In the genomic region with DNA sequence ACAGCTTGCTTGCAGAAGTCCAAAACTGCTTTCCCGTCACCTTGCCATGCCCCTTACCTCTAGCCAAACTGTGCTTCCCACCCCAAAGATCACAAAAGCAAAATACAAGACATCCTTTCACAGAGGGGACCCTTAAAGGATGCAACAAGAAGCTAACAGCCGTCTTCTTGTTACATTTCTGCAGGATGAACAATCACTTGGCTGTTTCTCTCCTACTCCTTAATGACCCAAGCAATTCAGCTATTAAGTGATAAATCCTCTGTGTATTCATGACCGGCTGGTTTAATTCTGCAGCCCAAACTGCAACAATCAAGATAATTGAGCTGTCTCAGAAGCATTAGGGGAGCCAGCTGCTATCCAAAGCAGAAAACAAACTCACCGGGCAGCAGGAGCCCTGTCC, we compare ENCODE assay signal across 16 cellular contexts.
"Had no signal": no experiment of that assay in that cellular context is flagged by ENCODE, and none has a peak within 500 bp of the region (broad histone marks: within the 10 kb centered on the region; RNA-seq: fewer than 3 reads in every experiment).

No MANE protein-coding gene starts in this region.

- ATAC-seq: body of pancreas; left colon; stimulated activated effector memory CD8-positive, alpha-beta T cell treated with anti-CD3 and anti-CD28 coated beads, Interleukin-12 subunit alpha, Interleukin-12 subunit beta, amount 100 ng/mL, for 72 hours had no signal

- H3K36me3 ChIP-seq: colonic mucosa, tibial artery, uterus had no signal

- H3K36me3 Mint-ChIP-seq: activated naive CD8-positive, alpha-beta T cell; stimulated activated effector memory CD8-positive, alpha-beta T cell treated with anti-CD3 and anti-CD28 coated beads, Interleukin-12 subunit alpha, Interleukin-12 subunit beta, amount 100 ng/mL, for 72 hours had no signal

- H3K9me3 Mint-ChIP-seq: activated CD4-positive, alpha-beta T cell treated with anti-CD3 and anti-CD28 coated beads, Interleukin-2, amount 10 ng/mL, durations not matched to agents 24 days and 14 days; stimulated activated effector memory CD8-positive, alpha-beta T cell treated with anti-CD3 and anti-CD28 coated beads, Interleukin-12 subunit alpha, Interleukin-12 subunit beta, amount 100 ng/mL, for 72 hours had no signal

- H3K27ac Mint-ChIP-seq: activated CD4-positive, alpha-beta T cell treated with anti-CD3 and anti-CD28 coated beads, Interleukin-2, amount 10 ng/mL, durations not matched to agents 24 days and 14 days; activated naive CD8-positive, alpha-beta T cell; stimulated activated effector memory CD8-positive, alpha-beta T cell treated with anti-CD3 and anti-CD28 coated beads, Interleukin-12 subunit alpha, Interleukin-12 subunit beta, amount 100 ng/mL, for 72 hours had no signal

- H3K4me3 Mint-ChIP-seq: activated CD4-positive, alpha-beta T cell treated with anti-CD3 and anti-CD28 coated beads, Interleukin-2, amount 10 ng/mL, durations not matched to agents 24 days and 14 days; activated naive CD8-positive, alpha-beta T cell; stimulated activated effector memory CD8-positive, alpha-beta T cell treated with anti-CD3 and anti-CD28 coated beads, Interleukin-12 subunit alpha, Interleukin-12 subunit beta, amount 100 ng/mL, for 72 hours had no signal

- H3K27ac ChIP-seq: body of pancreas, colonic mucosa, tibial artery, uterus had no signal

- FAIRE-seq: endometrium, islet of Langerhans had no signal

- H3K9me3 ChIP-seq: body of pancreas, colonic mucosa, tibial artery, uterus had no signal

- H3K27me3 ChIP-seq: body of pancreas, tibial artery, uterus had no signal

- DNase-seq: activated CD4-positive, alpha-beta T cell treated with anti-CD3 and anti-CD28 coated beads, Interleukin-2, amount 10 ng/mL, durations not matched to agents 24 days and 14 days; activated CD4-positive, CD25-positive, alpha-beta regulatory T cell; activated gamma-delta T cell treated with Interleukin-2 at 50 U/mL for 16 hours; amniotic stem cell; body of pancreas; central memory CD4-positive, alpha-beta T cell; colonic mucosa; left colon; mammary epithelial cell; posterior cingulate gyrus; tibial artery; uterus had no signal

- H3K4me1 ChIP-seq: body of pancreas, colonic mucosa, tibial artery, uterus had no signal

- H3K4me1 Mint-ChIP-seq: activated CD4-positive, alpha-beta T cell treated with anti-CD3 and anti-CD28 coated beads, Interleukin-2, amount 10 ng/mL, durations not matched to agents 24 days and 14 days; stimulated activated effector memory CD8-positive, alpha-beta T cell treated with anti-CD3 and anti-CD28 coated beads, Interleukin-12 subunit alpha, Interleukin-12 subunit beta, amount 100 ng/mL, for 72 hours had no signal

- H3K4me3 ChIP-seq: body of pancreas, colonic mucosa, tibial artery, uterus had no signal
